Comparison of ENCODE assay signal across 1 cellular context in the genomic region with DNA sequence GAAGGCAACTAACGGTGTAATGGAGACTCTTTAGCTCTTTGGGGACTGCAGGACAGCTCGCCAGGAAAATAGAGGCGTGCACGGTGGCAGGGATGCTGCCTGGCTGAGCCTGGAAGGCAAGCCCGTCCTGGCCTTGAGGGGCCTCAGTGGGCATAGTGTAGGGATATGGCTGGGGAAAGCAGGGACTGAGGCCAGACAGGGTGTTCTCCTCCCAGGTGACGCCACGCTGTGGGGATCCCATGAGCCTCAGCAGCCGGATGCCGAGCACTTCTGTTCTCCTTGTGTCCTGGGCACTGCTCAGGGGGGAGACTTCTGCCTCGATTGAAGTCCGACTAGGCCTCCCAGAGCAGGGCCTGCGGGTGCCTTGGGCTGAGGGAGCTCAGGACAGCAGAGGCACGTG.
TF ChIP-seq lines count a peak whose summit lies in the region.

No MANE protein-coding gene starts in this region.

TF ChIP-seq in IMR-90, 13 proteins besides CTCF, POLR2A, EP300 and RAD21 (continued from another document):
- TF ChIP-seq, protein P1, sequence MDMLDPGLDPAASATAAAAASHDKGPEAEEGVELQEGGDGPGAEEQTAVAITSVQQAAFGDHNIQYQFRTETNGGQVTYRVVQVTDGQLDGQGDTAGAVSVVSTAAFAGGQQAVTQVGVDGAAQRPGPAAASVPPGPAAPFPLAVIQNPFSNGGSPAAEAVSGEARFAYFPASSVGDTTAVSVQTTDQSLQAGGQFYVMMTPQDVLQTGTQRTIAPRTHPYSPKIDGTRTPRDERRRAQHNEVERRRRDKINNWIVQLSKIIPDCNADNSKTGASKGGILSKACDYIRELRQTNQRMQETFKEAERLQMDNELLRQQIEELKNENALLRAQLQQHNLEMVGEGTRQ (IDR thresholded peaks at IDR 0.05; ENCODE audit: low read depth, low read length): no peak
- no peak for TF ChIP-seq MAZ (IDR thresholded peaks at IDR 0.05; ENCODE audit: borderline replicate concordance, low read depth, low read length)
- TF ChIP-seq MAFK (IDR thresholded peaks at IDR 0.05; ENCODE audit: low read depth, low read length): no peak
- TF ChIP-seq ELK1 (IDR thresholded peaks at IDR 0.05; ENCODE audit: borderline replicate concordance, low read depth, low read length): no peak
- TF ChIP-seq RCOR1 (IDR thresholded peaks at IDR 0.05; ENCODE audit: insufficient replicate concordance, low read length): no peak
- TF ChIP-seq FOS (IDR thresholded peaks at IDR 0.05; ENCODE audit: low read depth, low read length): no peak
- no peak for TF ChIP-seq BHLHE40 (IDR thresholded peaks at IDR 0.05; ENCODE audit: low read depth, low read length)
- no peak for TF ChIP-seq CEBPB (IDR thresholded peaks at IDR 0.05; ENCODE audit: low read depth, low read length)
- no peak for TF ChIP-seq RFX5 (IDR thresholded peaks at IDR 0.05; ENCODE audit: low read depth, low read length)
- TF ChIP-seq NFE2L2 (IDR thresholded peaks at IDR 0.05; ENCODE audit: low read depth, low read length): no peak
TF ChIP-seq in IMR-90: peak in this region for 0.
